ENCODE assay signal across 8 cellular contexts in genomic region chr11:47979378-47980092, GRCh38. TPM values are rescaled to one million over a fixed set of nuclear protein-coding genes. Genes with fewer than 3 reads are reported as not detected.
DNase-seq lines count a peak whose midpoint lies in the region; ATAC-seq lines count a peak whose summit lies in the region.

No MANE protein-coding gene starts in this region.

- ATAC-seq in HG03342 (IDR thresholded peaks at IDR 0.05; ENCODE audit: unreplicated experiment): no peak
- ATAC-seq in HG02623 (IDR thresholded peaks at IDR 0.05; ENCODE audit: unreplicated experiment): no peak
- no peak for ATAC-seq in GM18517 (IDR thresholded peaks at IDR 0.05; ENCODE audit: unreplicated experiment)

- H3K36me3 Mint-ChIP-seq in CD8-positive, alpha-beta memory T cell: peaks cover 0 to 17% (median 0%) of the 10 kb centered on the region in 3 donors

- peak overlapping the region; percentile 8 to 81 (median 54) for H3K27ac Mint-ChIP-seq in CD8-positive, alpha-beta memory T cell

- H3K27ac ChIP-seq in CD8-positive, alpha-beta memory T cell (ENCODE audit: low read depth, low read length): no peak overlapping the region
- H3K27ac ChIP-seq in cingulate gyrus (ENCODE audit: low read depth, low read length) (peak overlapping the region; percentile 69), mesodermal cell (ENCODE audit: low read depth, low read length, severe bottlenecking) (peak overlapping the region; percentile 73)

- DNase-seq in CD8-positive, alpha-beta memory T cell: no peak
- DNase-seq in NCI-H187 (lab: John Stamatoyannopoulos, UW) (peak; percentile 64 to 69), RKO (ENCODE audit: low spot score) (no peak)

- peaks cover 34% of the 10 kb centered on the region for H3K4me1 ChIP-seq in CD8-positive, alpha-beta memory T cell (ENCODE audit: insufficient read depth, low read length)
- H3K4me1 ChIP-seq in mesodermal cell (ENCODE audit: control insufficient read depth, insufficient read depth, low read length, poor library complexity, severe bottlenecking): peaks cover 18% of the 10 kb centered on the region

- CTCF ChIA-PET in CD8-positive, alpha-beta memory T cell (lab: Charles Lee): interaction anchor here (1.2 to 1.8 kb wide), 4 partner anchors 10 to 133 kb away, joined by 3 to 5 read pairs (median 4); no protein-coding TSS in a partner anchor

- H3K4me3 ChIP-seq in CD8-positive, alpha-beta memory T cell (ENCODE audit: low read length): no peak overlapping the region
- H3K4me3 ChIP-seq in mesodermal cell (ENCODE audit: extremely low read depth, insufficient read depth, low read length, poor library complexity, severe bottlenecking): peak overlapping the region; percentile 66

- H3K36me3 ChIP-seq in CD8-positive, alpha-beta memory T cell (ENCODE audit: insufficient read depth, low read length): no peaks in the 10 kb centered on the region
- H3K36me3 ChIP-seq in mesodermal cell (ENCODE audit: control insufficient read depth, insufficient read depth, low read length): no peaks in the 10 kb centered on the region

- POLR2A ChIA-PET in CD8-positive, alpha-beta memory T cell (lab: Charles Lee): interaction anchor here (0.6 to 1.1 kb wide), 5 partner anchors 22 to 106 kb away, joined by 3 to 13 read pairs (median 5); no protein-coding TSS in a partner anchor

- no peaks in the 10 kb centered on the region for H3K9me3 ChIP-seq in CD8-positive, alpha-beta memory T cell (ENCODE audit: low read length)
- no peaks in the 10 kb centered on the region for H3K9me3 ChIP-seq in mesodermal cell (ENCODE audit: control insufficient read depth, low read length)

- 31 to 36% methylated on average over 11 to 17 of the region's 19 CpGs for WGBS in mesodermal cell (ENCODE audit: insufficient coverage in 2 of 2), 2 experiments

- H3K9me3 Mint-ChIP-seq in CD8-positive, alpha-beta memory T cell: no peaks in the 10 kb centered on the region

- H3K27me3 ChIP-seq in CD8-positive, alpha-beta memory T cell (ENCODE audit: insufficient read depth, low read length, poor library complexity, severe bottlenecking): no peaks in the 10 kb centered on the region

- H3K27me3 Mint-ChIP-seq in CD8-positive, alpha-beta memory T cell: no peaks in the 10 kb centered on the region

- peak overlapping the region; percentile 60 to 89 (median 76) for H3K4me3 Mint-ChIP-seq in CD8-positive, alpha-beta memory T cell

- peaks cover 36 to 47% (median 39%) of the 10 kb centered on the region in 3 donors for H3K4me1 Mint-ChIP-seq in CD8-positive, alpha-beta memory T cell

RNA-seq across cellular contexts. Expression of gene PTPRJ, which starts 0.8 kb away (rescaled TPM):
- 10 to 100 TPM; 25.1 to 25.6 TPM for total RNA-seq in CD8-positive, alpha-beta memory T cell
- polyA plus RNA-seq in CD8-positive, alpha-beta memory T cell: 16.0 TPM
- 8.6 TPM for polyA plus RNA-seq in mesodermal cell (2013, experiment 1 of 2)
- 6.9 TPM for polyA plus RNA-seq in mesodermal cell (2013, experiment 2 of 2)

Comparison
In these comparisons a context has a peak if more than half of its experiments do, and no peak if none do; other contexts are left out.
1. DNase-seq: peak in NCI-H187 (2 of 2); none in CD8-positive, alpha-beta memory T cell (0 of 5) and RKO (single experiment).